In genomic region chr16:50188619-50189136, GRCh38 we compare ENCODE assay signal across 25 cellular contexts.
"Had no signal": no experiment of that assay in that cellular context is flagged by ENCODE, and none has a peak within 500 bp of the region (broad histone marks: within the 10 kb centered on the region; RNA-seq: fewer than 3 reads in every experiment).

No MANE protein-coding gene starts in this region.

- H3K27me3 ChIP-seq: gastroesophageal sphincter, testis, upper lobe of left lung had no signal

- ATAC-seq: activated CD8-positive, alpha-beta T cell treated with anti-CD3 and anti-CD28 coated beads, Interleukin-2, amount 10 ng/mL, durations not matched to agents 7 days and 5 days; activated naive CD4-positive, alpha-beta T cell treated with anti-CD3 and anti-CD28 coated beads, Interleukin-2, amount 50 U/mL, for 72 hours; activated T-helper 17 cell treated with anti-CD3 and anti-CD28 coated beads, Interleukin-2, amount 50 U/mL, for 72 hours; gastroesophageal sphincter; left colon; sciatic nerve; stimulated activated naive B cell treated with anti-CD40 and anti-IgM and Interleukin-4, amounts not matched to agents 10 μg/mL and 1 μg/mL and 100 μg/mL, for 72 hours had no signal

- H3K36me3 ChIP-seq: gastroesophageal sphincter, upper lobe of left lung, WERI-Rb-1 had no signal

- H3K27me3 Mint-ChIP-seq: activated T-cell treated with anti-CD3 and anti-CD28 coated beads, Interleukin-2, amount 50 U/mL, for 24 hours; activated T-helper 17 cell treated with anti-CD3 and anti-CD28 coated beads, Interleukin-2, amount 50 U/mL, for 72 hours; brain; dendritic cell treated with granulocyte-macrophage colony-stimulating factor and Interleukin-4, amounts not matched to agents 40 ng/mL and 50 ng/mL, for 4 days; memory B cell; stimulated activated naive B cell treated with anti-CD40 and anti-IgM and Interleukin-4, amounts not matched to agents 10 μg/mL and 1 μg/mL and 100 μg/mL, for 72 hours had no signal

- DNase-seq: activated CD4-positive, alpha-beta T cell treated with anti-CD3 and anti-CD28 coated beads for 1 hour; activated CD4-positive, alpha-beta T cell treated with anti-CD3 and anti-CD28 coated beads, Interleukin-2, amount 50 U/mL, for 1 hour; activated CD8-positive, alpha-beta memory T cell treated with anti-CD3 and anti-CD28 coated beads, Interleukin-2, amount 50 U/mL, for 4 hours; activated CD8-positive, alpha-beta T cell treated with anti-CD3 and anti-CD28 coated beads, Interleukin-2, amount 10 ng/mL, durations not matched to agents 7 days and 5 days; activated T-cell treated with anti-CD3 and anti-CD28 coated beads, Interleukin-2, amount 50 U/mL, for 24 hours; aorta; effector CD8-positive, alpha-beta T cell; head of caudate nucleus; islet precursor cell; left colon; nucleus accumbens; stimulated activated CD4-positive, alpha-beta T cell treated with anti-CD3 and anti-CD28 coated beads, Interleukin-2, amount 100 ng/mL, for 48 hours; stimulated activated CD8-positive, alpha-beta memory T cell treated with anti-CD3 and anti-CD28 coated beads, Interleukin-4, amount 100 ng/mL, for 48 hours; stimulated activated naive B cell treated with anti-CD40 and anti-IgM and Interleukin-4, amounts not matched to agents 10 μg/mL and 1 μg/mL and 100 μg/mL, for 72 hours; testis; upper lobe of left lung; WERI-Rb-1 had no signal

- H3K36me3 Mint-ChIP-seq: activated naive CD4-positive, alpha-beta T cell treated with anti-CD3 and anti-CD28 coated beads, Interleukin-2, amount 50 U/mL, for 72 hours had no signal

- H3K4me3 ChIP-seq: gastroesophageal sphincter, testis, upper lobe of left lung had no signal

- H3K27ac Mint-ChIP-seq: activated CD8-positive, alpha-beta T cell treated with anti-CD3 and anti-CD28 coated beads, Interleukin-2, amount 10 ng/mL, durations not matched to agents 7 days and 5 days; activated naive CD4-positive, alpha-beta T cell treated with anti-CD3 and anti-CD28 coated beads, Interleukin-2, amount 50 U/mL, for 72 hours; activated T-cell treated with anti-CD3 and anti-CD28 coated beads, Interleukin-2, amount 50 U/mL, for 24 hours; activated T-helper 17 cell treated with anti-CD3 and anti-CD28 coated beads, Interleukin-2, amount 50 U/mL, for 72 hours; dendritic cell treated with granulocyte-macrophage colony-stimulating factor and Interleukin-4, amounts not matched to agents 40 ng/mL and 50 ng/mL, for 4 days; memory B cell; stimulated activated naive B cell treated with anti-CD40 and anti-IgM and Interleukin-4, amounts not matched to agents 10 μg/mL and 1 μg/mL and 100 μg/mL, for 72 hours had no signal

- H3K27ac ChIP-seq: parathyroid adenoma, testis, upper lobe of left lung, WERI-Rb-1 had no signal

- H3K9me3 ChIP-seq: gastroesophageal sphincter, testis, upper lobe of left lung had no signal

- H3K4me3 Mint-ChIP-seq: activated CD8-positive, alpha-beta T cell treated with anti-CD3 and anti-CD28 coated beads, Interleukin-2, amount 10 ng/mL, durations not matched to agents 7 days and 5 days; activated T-cell treated with anti-CD3 and anti-CD28 coated beads, Interleukin-2, amount 50 U/mL, for 24 hours; activated T-helper 17 cell treated with anti-CD3 and anti-CD28 coated beads, Interleukin-2, amount 50 U/mL, for 72 hours; brain; dendritic cell treated with granulocyte-macrophage colony-stimulating factor and Interleukin-4, amounts not matched to agents 40 ng/mL and 50 ng/mL, for 4 days; memory B cell; stimulated activated naive B cell treated with anti-CD40 and anti-IgM and Interleukin-4, amounts not matched to agents 10 μg/mL and 1 μg/mL and 100 μg/mL, for 72 hours had no signal

- H3K9me3 Mint-ChIP-seq: activated naive CD4-positive, alpha-beta T cell treated with anti-CD3 and anti-CD28 coated beads, Interleukin-2, amount 50 U/mL, for 72 hours; activated T-cell treated with anti-CD3 and anti-CD28 coated beads, Interleukin-2, amount 50 U/mL, for 24 hours; activated T-helper 17 cell treated with anti-CD3 and anti-CD28 coated beads, Interleukin-2, amount 50 U/mL, for 72 hours; brain; dendritic cell treated with granulocyte-macrophage colony-stimulating factor and Interleukin-4, amounts not matched to agents 40 ng/mL and 50 ng/mL, for 4 days; memory B cell had no signal
